7 cellular contexts compared by ENCODE assay signal in genomic region chr2:168702579-168702978, GRCh38.
"Had no signal": no experiment of that assay in that cellular context is flagged by ENCODE, and none has a peak within 500 bp of the region (broad histone marks: within the 10 kb centered on the region; RNA-seq: fewer than 3 reads in every experiment).

No MANE protein-coding gene starts in this region.

- ATAC-seq: GM23338 had no signal

- H3K27ac ChIP-seq: HL-60 had no signal

- H3K4me2 ChIP-seq: GM23338 had no signal

- H2AFZ ChIP-seq: GM23338 had no signal

- H3K4me3 ChIP-seq: GM23338 had no signal

- DNase-seq: H9, HCEC 1CT, KG1 had no signal

- FAIRE-seq: H1, H54 had no signal
